Comparison of ENCODE assay signal across 12 cellular contexts in the genomic region with DNA sequence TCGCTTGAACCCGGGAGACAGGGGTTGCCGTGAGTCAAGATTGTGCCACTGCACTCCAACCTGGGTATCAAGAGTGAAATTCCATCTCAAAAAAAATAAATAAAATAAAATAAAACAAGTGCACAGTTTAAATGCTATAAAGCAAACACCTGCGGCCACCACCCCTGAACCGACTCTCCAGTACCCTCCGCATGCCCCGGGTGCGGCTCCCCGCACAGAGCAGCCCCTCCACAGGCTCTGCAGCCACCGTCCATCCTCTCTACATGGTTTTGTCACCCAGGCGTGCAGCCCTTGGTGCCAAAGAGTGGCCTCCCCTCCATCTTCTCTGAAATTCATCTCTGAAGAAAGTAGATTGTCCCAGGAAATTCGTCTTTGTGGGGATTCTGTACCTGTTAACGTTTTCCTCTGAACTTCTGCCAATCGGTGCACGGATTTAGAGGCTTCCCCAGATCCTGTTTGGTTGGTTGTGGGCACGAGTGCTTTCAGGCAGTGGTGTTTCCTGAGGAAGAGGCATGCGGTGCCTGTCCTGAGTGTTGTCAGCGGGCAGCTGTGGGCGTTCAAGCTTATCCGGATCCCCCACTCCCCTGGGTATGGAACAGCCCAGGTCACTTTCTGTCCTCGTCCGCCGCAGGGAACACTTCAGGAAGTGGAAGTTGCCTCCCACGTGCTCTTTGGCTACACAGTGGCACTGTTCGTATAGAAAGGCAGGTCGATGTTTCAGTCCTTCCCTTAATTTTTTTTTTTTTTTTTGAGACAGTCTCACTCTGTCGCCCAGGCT. TPM values are rescaled to one million over a fixed set of nuclear protein-coding genes. Genes with fewer than 3 reads are reported as not detected.
DNase-seq lines count a peak whose midpoint lies in the region; ATAC-seq and TF ChIP-seq lines count a peak whose summit lies in the region.
"Had no signal": no experiment of that assay in that cellular context is flagged by ENCODE, and none has a peak within 500 bp of the region (broad histone marks: within the 10 kb centered on the region; RNA-seq: fewer than 3 reads in every experiment).

No MANE protein-coding gene starts in this region.

- H3K79me2 ChIP-seq in mesendoderm (ENCODE audit: control insufficient read depth, insufficient read depth, low read length), result no peaks in the 10 kb centered on the region

- H3K27ac Mint-ChIP-seq in T-helper 17 cell, result no peak overlapping the region

- no peak overlapping the region for H4K5ac ChIP-seq in mesendoderm (ENCODE audit: low read length)

- H3K9me3 ChIP-seq in A673 (ENCODE audit: low read depth, low read length, poor library complexity, severe bottlenecking) (no peaks in the 10 kb centered on the region), T-helper 17 cell (ENCODE audit: control insufficient read depth, low read length, poor library complexity, severe bottlenecking) (no peaks in the 10 kb centered on the region)

- DNase-seq in A673 (ENCODE audit: low spot score) (peak; percentile 47), CD1c-positive myeloid dendritic cell (ENCODE audit: extremely low spot score) (peak; percentile 92), T-helper 17 cell (no peak), NAMALWA (ENCODE audit: low spot score) (no peak), mesendoderm (no peak), NCI-H1417 treated with DMSO at 0.1 percent for 48 hours (lab: John Stamatoyannopoulos, UW) (no peak)
- DNase-seq: NCI-H1092, NCI-H748 treated with DMSO at 0.1 percent for 48 hours, Right ventricle myocardium superior had no signal

- H3K27me3 ChIP-seq in A673 (replicated peaks; ENCODE audit: insufficient read depth, low read depth, low read length, poor library complexity), result no peaks in the 10 kb centered on the region
- H3K27me3 ChIP-seq in mesendoderm (ENCODE audit: insufficient read depth, low read length, poor library complexity), result no peaks in the 10 kb centered on the region

- no TSS peak for BruUV-seq in A673 (replicated peaks; lab: Mats Ljungman, UMichigan)

- no peaks in the 10 kb centered on the region for H3K79me1 ChIP-seq in mesendoderm (ENCODE audit: low read length)

- peak overlapping the region; percentile 36 for H3K4me3 Mint-ChIP-seq in T-helper 17 cell

- no peak overlapping the region for H3K4me3 ChIP-seq in A673 (ENCODE audit: low read depth, low read length, poor library complexity, severe bottlenecking)
- H3K4me3 ChIP-seq in mesendoderm (ENCODE audit: low read length), result no peak overlapping the region
- H3K4me3 ChIP-seq: coronary artery had no signal

- no peaks in the 10 kb centered on the region for H3K36me3 ChIP-seq in A673 (ENCODE audit: insufficient read depth, low read length, poor library complexity, severe bottlenecking)
- no peaks in the 10 kb centered on the region for H3K36me3 ChIP-seq in mesendoderm (ENCODE audit: control insufficient read depth, insufficient read depth, low read length)

- CTCF ChIA-PET in A673 (lab: Charles Lee), result no interaction called here

- intact Hi-C loops in A673 (cut with micrococcal nuclease; ENCODE audit: unreplicated experiment), result loop anchor here (10.0 kb wide), 1 partner anchor 216 kb away; a partner anchor contains a TSS

- no CpG with 5 or more reads among the region's 27 CpGs for WGBS in mesendoderm (ENCODE audit: extremely low coverage, insufficient coverage, low lambda C conversion rate)

- TF ChIP-seq CTCF in A673 (conservative IDR thresholded peaks at IDR 0.05; ENCODE audit: low read depth, low read length), result no peak

- peaks cover 6% of the 10 kb centered on the region for H3K4me1 Mint-ChIP-seq in T-helper 17 cell

- no peak overlapping the region for H4K8ac ChIP-seq in mesendoderm (ENCODE audit: low read depth, low read length)

- H2AK5ac ChIP-seq in mesendoderm (ENCODE audit: low read length), result no peak overlapping the region

- H3K27me3 Mint-ChIP-seq in T-helper 17 cell, result no peaks in the 10 kb centered on the region

- H3K9ac ChIP-seq in mesendoderm (ENCODE audit: low read length), result no peak overlapping the region

- H3K56ac ChIP-seq in mesendoderm (ENCODE audit: low read length), result no peak overlapping the region

- no peak overlapping the region for H3K27ac ChIP-seq in A673 (ENCODE audit: low read depth, low read length, poor library complexity, severe bottlenecking)
- H3K27ac ChIP-seq in mesendoderm (ENCODE audit: low read depth, low read length), result no peak overlapping the region
- H3K27ac ChIP-seq: coronary artery had no signal

- no peak overlapping the region for H2BK15ac ChIP-seq in mesendoderm (replicated peaks; ENCODE audit: low read depth)

- POLR2A ChIA-PET in A673 (lab: Charles Lee; ENCODE audit: low non-redundant PET), result no interaction called here

- no peaks in the 10 kb centered on the region for H3K36me3 Mint-ChIP-seq in T-helper 17 cell (ENCODE audit: low read depth)

- peaks cover 2% of the 10 kb centered on the region for H3K4me1 ChIP-seq in A673 (ENCODE audit: insufficient read depth, low read length, poor library complexity, severe bottlenecking)
- no peaks in the 10 kb centered on the region for H3K4me1 ChIP-seq in mesendoderm (ENCODE audit: control insufficient read depth, low read depth, low read length)

- ATAC-seq in T-helper 17 cell (peak; percentile 23), esophagus mucosa (peak; percentile 5), HG02678 (IDR thresholded peaks at IDR 0.05; ENCODE audit: unreplicated experiment) (no peak)

- H3K4me2 ChIP-seq in mesendoderm (ENCODE audit: low read length), result no peak overlapping the region

- H3K23ac ChIP-seq in mesendoderm (ENCODE audit: low read length), result no peak overlapping the region

- no peak overlapping the region for H2BK120ac ChIP-seq in mesendoderm (ENCODE audit: low read depth, low read length)

- no peak overlapping the region for H3K18ac ChIP-seq in mesendoderm (ENCODE audit: low read length)

- H2BK5ac ChIP-seq in mesendoderm (ENCODE audit: low read length), result no peak overlapping the region

- H3K4ac ChIP-seq in mesendoderm (ENCODE audit: low read depth, low read length), result no peak overlapping the region

RNA-seq across cellular contexts. Expression of a gene that starts 4.1 kb away (rescaled TPM):
- 0.32 and 0.46 TPM in 2 replicates for total RNA-seq in A673 (2021)
- not detected for total RNA-seq in T-helper 17 cell
- not detected for total RNA-seq in esophagus mucosa
- polyA plus RNA-seq in mesendoderm (2013, experiment 1 of 2), result 0.08 TPM
- 0.03 TPM for polyA plus RNA-seq in mesendoderm (2013, experiment 2 of 2)
- total RNA-seq: Right ventricle myocardium superior had no signal

RNA-seq across cellular contexts. Expression of a gene that starts 9.4 kb away (rescaled TPM):
- total RNA-seq in A673 (2021) (5.4 and 9.8 TPM in 2 replicates), T-helper 17 cell (1 to 10 TPM; 1.7 to 2.4 TPM), esophagus mucosa (11.7 TPM)
- 3.5 TPM for polyA plus RNA-seq in mesendoderm (2013, experiment 1 of 2)
- 3.8 TPM for polyA plus RNA-seq in mesendoderm (2013, experiment 2 of 2)
- total RNA-seq: Right ventricle myocardium superior had no signal

RNA-seq across cellular contexts. Expression of a gene that starts 15.9 kb away (rescaled TPM):
- 97.2 and 107 TPM in 2 replicates for total RNA-seq in A673 (2021)
- 100 to 1,000 TPM; 202 to 217 TPM for total RNA-seq in T-helper 17 cell
- 55.0 TPM for total RNA-seq in esophagus mucosa
- polyA plus RNA-seq in mesendoderm (2013, experiment 1 of 2), result 15.8 TPM
- polyA plus RNA-seq in mesendoderm (2013, experiment 2 of 2), result 15.4 TPM

RNA-seq across cellular contexts. Expression of a gene that starts 16.8 kb away (rescaled TPM):
- total RNA-seq in A673 (2021) (79.2 and 79.3 TPM in 2 replicates), T-helper 17 cell (100 to 1,000 TPM; 110 to 130 TPM), esophagus mucosa (43.7 TPM)
- polyA plus RNA-seq in mesendoderm (2013, experiment 1 of 2), result 21.1 TPM
- 20.8 TPM for polyA plus RNA-seq in mesendoderm (2013, experiment 2 of 2)

RNA-seq across cellular contexts. Expression of a gene that starts 17.3 kb away (rescaled TPM):
- total RNA-seq in A673 (2021), result 135 TPM in 2 replicates
- total RNA-seq in T-helper 17 cell, result 100 to 1,000 TPM in 1 of 2 donors, 10 to 100 TPM in 1; 97.0 to 103 TPM
- 37.1 TPM for total RNA-seq in esophagus mucosa
- 26.9 TPM for polyA plus RNA-seq in mesendoderm (2013, experiment 1 of 2)
- polyA plus RNA-seq in mesendoderm (2013, experiment 2 of 2), result 27.3 TPM

Comparison
In these comparisons a context has a peak if more than half of its experiments do, and no peak if none do; other contexts are left out.
1. DNase-seq: peak in A673 (single experiment) and CD1c-positive myeloid dendritic cell (single experiment); none in T-helper 17 cell (0 of 3), NAMALWA (single experiment), mesendoderm (single experiment) and NCI-H1417 treated with DMSO at 0.1 percent for 48 hours (single experiment).